Comparison of ENCODE assay signal across 1 cellular context in the genomic region with DNA sequence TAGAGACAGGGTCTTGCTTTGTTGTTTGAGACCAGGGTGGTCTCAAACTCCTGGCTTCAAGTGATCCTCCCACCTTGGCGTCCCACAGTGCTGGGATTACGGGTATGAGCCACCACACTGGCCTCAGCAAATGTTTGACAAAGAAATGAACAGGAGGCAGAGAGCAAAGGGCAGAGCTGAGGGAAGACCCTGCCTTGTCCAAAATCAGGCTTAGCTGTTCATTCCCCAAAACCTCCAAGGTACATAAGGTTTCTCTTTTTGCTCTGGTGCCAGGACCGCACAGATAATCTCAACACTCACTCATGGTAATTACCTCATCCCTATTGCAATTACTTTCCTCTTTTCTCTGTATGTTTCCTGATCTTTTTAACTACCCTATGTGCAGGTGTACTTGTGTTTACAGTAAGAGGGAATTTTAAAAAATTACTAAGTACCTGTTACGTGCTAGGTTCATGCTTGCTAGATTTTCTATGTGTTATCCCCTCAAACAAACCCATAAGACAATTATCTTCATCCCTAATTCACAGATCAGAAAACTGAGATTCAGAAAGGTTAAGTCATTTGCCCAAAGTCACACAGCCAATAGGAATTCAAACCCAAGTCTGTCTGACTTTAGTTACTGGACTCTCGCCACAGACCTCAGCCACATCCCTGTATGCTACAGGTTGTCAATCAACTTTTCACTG.
A peak's percentile ranks its signal among the peaks of the same experiment; 100 is the strongest.
TF ChIP-seq lines count a peak whose summit lies in the region.

No MANE protein-coding gene starts in this region.

TF ChIP-seq in HepG2, 621 proteins besides CTCF, POLR2A, EP300 and RAD21:
- no peak for TF ChIP-seq ZNF619 (CRISPR knock-in tag; IDR thresholded peaks at IDR 0.05)
- TF ChIP-seq, protein P1, sequence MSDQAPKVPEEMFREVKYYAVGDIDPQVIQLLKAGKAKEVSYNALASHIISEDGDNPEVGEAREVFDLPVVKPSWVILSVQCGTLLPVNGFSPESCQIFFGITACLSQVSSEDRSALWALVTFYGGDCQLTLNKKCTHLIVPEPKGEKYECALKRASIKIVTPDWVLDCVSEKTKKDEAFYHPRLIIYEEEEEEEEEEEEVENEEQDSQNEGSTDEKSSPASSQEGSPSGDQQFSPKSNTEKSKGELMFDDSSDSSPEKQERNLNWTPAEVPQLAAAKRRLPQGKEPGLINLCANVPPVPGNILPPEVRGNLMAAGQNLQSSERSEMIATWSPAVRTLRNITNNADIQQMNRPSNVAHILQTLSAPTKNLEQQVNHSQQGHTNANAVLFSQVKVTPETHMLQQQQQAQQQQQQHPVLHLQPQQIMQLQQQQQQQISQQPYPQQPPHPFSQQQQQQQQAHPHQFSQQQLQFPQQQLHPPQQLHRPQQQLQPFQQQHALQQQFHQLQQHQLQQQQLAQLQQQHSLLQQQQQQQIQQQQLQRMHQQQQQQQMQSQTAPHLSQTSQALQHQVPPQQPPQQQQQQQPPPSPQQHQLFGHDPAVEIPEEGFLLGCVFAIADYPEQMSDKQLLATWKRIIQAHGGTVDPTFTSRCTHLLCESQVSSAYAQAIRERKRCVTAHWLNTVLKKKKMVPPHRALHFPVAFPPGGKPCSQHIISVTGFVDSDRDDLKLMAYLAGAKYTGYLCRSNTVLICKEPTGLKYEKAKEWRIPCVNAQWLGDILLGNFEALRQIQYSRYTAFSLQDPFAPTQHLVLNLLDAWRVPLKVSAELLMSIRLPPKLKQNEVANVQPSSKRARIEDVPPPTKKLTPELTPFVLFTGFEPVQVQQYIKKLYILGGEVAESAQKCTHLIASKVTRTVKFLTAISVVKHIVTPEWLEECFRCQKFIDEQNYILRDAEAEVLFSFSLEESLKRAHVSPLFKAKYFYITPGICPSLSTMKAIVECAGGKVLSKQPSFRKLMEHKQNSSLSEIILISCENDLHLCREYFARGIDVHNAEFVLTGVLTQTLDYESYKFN (CRISPR knock-in tag; conservative IDR thresholded peaks at IDR 0.05), result peak; percentile 53; the same call in 1 of the 2 replicates
- TF ChIP-seq, protein P2, sequence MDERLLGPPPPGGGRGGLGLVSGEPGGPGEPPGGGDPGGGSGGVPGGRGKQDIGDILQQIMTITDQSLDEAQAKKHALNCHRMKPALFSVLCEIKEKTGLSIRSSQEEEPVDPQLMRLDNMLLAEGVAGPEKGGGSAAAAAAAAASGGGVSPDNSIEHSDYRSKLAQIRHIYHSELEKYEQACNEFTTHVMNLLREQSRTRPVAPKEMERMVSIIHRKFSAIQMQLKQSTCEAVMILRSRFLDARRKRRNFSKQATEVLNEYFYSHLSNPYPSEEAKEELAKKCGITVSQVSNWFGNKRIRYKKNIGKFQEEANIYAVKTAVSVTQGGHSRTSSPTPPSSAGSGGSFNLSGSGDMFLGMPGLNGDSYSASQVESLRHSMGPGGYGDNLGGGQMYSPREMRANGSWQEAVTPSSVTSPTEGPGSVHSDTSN (CRISPR knock-in tag; IDR thresholded peaks at IDR 0.05), result peak; percentile 65; the same call in 1 of the 2 replicates
- 0 out of 2 replicates have a peak, but pooled peaks have one; percentile 21 for TF ChIP-seq HDAC1 (CRISPR knock-in tag; IDR thresholded peaks at IDR 0.05)
- TF ChIP-seq ZBTB7B (CRISPR knock-in tag; IDR thresholded peaks at IDR 0.05), result peak; percentile 90; the same call in 1 of the 2 replicates
- 0 out of 2 replicates have a peak, but pooled peaks have one; percentile 13 for TF ChIP-seq THAP11 (CRISPR knock-in tag; IDR thresholded peaks at IDR 0.05)
- peak; percentile 54; the same call in 1 of the 2 replicates for TF ChIP-seq REPIN1 (CRISPR knock-in tag; IDR thresholded peaks at IDR 0.05; ENCODE audit: borderline replicate concordance, low read depth)
- TF ChIP-seq LCORL (IDR thresholded peaks at IDR 0.05), result no peak
- TF ChIP-seq LCORL (CRISPR knock-in tag; IDR thresholded peaks at IDR 0.05), result peak; percentile 61; the same call in 1 of the 2 replicates
- TF ChIP-seq, protein P3, sequence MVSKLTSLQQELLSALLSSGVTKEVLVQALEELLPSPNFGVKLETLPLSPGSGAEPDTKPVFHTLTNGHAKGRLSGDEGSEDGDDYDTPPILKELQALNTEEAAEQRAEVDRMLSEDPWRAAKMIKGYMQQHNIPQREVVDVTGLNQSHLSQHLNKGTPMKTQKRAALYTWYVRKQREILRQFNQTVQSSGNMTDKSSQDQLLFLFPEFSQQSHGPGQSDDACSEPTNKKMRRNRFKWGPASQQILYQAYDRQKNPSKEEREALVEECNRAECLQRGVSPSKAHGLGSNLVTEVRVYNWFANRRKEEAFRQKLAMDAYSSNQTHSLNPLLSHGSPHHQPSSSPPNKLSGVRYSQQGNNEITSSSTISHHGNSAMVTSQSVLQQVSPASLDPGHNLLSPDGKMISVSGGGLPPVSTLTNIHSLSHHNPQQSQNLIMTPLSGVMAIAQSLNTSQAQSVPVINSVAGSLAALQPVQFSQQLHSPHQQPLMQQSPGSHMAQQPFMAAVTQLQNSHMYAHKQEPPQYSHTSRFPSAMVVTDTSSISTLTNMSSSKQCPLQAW (CRISPR knock-in tag; IDR thresholded peaks at IDR 0.05), result 0 out of 2 replicates have a peak, but pooled peaks have one; percentile 40
- TF ChIP-seq ZNF550 (CRISPR knock-in tag; IDR thresholded peaks at IDR 0.05; ENCODE audit: borderline replicate concordance), result no peak
- no peak for TF ChIP-seq ZNF138 (CRISPR knock-in tag; IDR thresholded peaks at IDR 0.05; ENCODE audit: low read depth)
- TF ChIP-seq, protein P4, sequence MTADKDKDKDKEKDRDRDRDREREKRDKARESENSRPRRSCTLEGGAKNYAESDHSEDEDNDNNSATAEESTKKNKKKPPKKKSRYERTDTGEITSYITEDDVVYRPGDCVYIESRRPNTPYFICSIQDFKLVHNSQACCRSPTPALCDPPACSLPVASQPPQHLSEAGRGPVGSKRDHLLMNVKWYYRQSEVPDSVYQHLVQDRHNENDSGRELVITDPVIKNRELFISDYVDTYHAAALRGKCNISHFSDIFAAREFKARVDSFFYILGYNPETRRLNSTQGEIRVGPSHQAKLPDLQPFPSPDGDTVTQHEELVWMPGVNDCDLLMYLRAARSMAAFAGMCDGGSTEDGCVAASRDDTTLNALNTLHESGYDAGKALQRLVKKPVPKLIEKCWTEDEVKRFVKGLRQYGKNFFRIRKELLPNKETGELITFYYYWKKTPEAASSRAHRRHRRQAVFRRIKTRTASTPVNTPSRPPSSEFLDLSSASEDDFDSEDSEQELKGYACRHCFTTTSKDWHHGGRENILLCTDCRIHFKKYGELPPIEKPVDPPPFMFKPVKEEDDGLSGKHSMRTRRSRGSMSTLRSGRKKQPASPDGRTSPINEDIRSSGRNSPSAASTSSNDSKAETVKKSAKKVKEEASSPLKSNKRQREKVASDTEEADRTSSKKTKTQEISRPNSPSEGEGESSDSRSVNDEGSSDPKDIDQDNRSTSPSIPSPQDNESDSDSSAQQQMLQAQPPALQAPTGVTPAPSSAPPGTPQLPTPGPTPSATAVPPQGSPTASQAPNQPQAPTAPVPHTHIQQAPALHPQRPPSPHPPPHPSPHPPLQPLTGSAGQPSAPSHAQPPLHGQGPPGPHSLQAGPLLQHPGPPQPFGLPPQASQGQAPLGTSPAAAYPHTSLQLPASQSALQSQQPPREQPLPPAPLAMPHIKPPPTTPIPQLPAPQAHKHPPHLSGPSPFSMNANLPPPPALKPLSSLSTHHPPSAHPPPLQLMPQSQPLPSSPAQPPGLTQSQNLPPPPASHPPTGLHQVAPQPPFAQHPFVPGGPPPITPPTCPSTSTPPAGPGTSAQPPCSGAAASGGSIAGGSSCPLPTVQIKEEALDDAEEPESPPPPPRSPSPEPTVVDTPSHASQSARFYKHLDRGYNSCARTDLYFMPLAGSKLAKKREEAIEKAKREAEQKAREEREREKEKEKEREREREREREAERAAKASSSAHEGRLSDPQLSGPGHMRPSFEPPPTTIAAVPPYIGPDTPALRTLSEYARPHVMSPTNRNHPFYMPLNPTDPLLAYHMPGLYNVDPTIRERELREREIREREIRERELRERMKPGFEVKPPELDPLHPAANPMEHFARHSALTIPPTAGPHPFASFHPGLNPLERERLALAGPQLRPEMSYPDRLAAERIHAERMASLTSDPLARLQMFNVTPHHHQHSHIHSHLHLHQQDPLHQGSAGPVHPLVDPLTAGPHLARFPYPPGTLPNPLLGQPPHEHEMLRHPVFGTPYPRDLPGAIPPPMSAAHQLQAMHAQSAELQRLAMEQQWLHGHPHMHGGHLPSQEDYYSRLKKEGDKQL (CRISPR knock-in tag; IDR thresholded peaks at IDR 0.05; ENCODE audit: low read depth), result no peak
- TF ChIP-seq YEATS2 (CRISPR knock-in tag; IDR thresholded peaks at IDR 0.05; ENCODE audit: borderline replicate concordance), result no peak
- no peak for TF ChIP-seq KAT8 (CRISPR knock-in tag; IDR thresholded peaks at IDR 0.05)
- peak; percentile 93; the same call in 1 of the 2 replicates for TF ChIP-seq ZNF768 (CRISPR knock-in tag; IDR thresholded peaks at IDR 0.05)
- TF ChIP-seq ONECUT2 (CRISPR knock-in tag; IDR thresholded peaks at IDR 0.05), result no peak
- TF ChIP-seq, protein P5, sequence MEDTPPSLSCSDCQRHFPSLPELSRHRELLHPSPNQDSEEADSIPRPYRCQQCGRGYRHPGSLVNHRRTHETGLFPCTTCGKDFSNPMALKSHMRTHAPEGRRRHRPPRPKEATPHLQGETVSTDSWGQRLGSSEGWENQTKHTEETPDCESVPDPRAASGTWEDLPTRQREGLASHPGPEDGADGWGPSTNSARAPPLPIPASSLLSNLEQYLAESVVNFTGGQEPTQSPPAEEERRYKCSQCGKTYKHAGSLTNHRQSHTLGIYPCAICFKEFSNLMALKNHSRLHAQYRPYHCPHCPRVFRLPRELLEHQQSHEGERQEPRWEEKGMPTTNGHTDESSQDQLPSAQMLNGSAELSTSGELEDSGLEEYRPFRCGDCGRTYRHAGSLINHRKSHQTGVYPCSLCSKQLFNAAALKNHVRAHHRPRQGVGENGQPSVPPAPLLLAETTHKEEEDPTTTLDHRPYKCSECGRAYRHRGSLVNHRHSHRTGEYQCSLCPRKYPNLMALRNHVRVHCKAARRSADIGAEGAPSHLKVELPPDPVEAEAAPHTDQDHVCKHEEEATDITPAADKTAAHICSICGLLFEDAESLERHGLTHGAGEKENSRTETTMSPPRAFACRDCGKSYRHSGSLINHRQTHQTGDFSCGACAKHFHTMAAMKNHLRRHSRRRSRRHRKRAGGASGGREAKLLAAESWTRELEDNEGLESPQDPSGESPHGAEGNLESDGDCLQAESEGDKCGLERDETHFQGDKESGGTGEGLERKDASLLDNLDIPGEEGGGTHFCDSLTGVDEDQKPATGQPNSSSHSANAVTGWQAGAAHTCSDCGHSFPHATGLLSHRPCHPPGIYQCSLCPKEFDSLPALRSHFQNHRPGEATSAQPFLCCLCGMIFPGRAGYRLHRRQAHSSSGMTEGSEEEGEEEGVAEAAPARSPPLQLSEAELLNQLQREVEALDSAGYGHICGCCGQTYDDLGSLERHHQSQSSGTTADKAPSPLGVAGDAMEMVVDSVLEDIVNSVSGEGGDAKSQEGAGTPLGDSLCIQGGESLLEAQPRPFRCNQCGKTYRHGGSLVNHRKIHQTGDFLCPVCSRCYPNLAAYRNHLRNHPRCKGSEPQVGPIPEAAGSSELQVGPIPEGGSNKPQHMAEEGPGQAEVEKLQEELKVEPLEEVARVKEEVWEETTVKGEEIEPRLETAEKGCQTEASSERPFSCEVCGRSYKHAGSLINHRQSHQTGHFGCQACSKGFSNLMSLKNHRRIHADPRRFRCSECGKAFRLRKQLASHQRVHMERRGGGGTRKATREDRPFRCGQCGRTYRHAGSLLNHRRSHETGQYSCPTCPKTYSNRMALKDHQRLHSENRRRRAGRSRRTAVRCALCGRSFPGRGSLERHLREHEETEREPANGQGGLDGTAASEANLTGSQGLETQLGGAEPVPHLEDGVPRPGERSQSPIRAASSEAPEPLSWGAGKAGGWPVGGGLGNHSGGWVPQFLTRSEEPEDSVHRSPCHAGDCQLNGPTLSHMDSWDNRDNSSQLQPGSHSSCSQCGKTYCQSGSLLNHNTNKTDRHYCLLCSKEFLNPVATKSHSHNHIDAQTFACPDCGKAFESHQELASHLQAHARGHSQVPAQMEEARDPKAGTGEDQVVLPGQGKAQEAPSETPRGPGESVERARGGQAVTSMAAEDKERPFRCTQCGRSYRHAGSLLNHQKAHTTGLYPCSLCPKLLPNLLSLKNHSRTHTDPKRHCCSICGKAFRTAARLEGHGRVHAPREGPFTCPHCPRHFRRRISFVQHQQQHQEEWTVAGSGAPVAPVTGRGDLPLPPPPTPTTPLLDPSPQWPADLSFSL (CRISPR knock-in tag; IDR thresholded peaks at IDR 0.05), result no peak
- TF ChIP-seq HNF4G (IDR thresholded peaks at IDR 0.05; ENCODE audit: borderline replicate concordance, low read depth, low read length), result 0 out of 2 replicates have a peak, but pooled peaks have one; percentile 9
- no peak for TF ChIP-seq HNF4G (CRISPR knock-in tag; IDR thresholded peaks at IDR 0.05; ENCODE audit: borderline replicate concordance, low read depth)
- TF ChIP-seq CBX2 (IDR thresholded peaks at IDR 0.05; ENCODE audit: low read depth, low read length), result no peak
- no peak for TF ChIP-seq CBX2 (CRISPR knock-in tag; IDR thresholded peaks at IDR 0.05; ENCODE audit: low read depth)
- TF ChIP-seq PITX1 (CRISPR knock-in tag; IDR thresholded peaks at IDR 0.05), result 0 out of 2 replicates have a peak, but pooled peaks have one; percentile 32
- peak; percentile 84 for TF ChIP-seq ZMYM3 (CRISPR knock-in tag; IDR thresholded peaks at IDR 0.05)
- peak; percentile 22 for TF ChIP-seq TBL1XR1 (IDR thresholded peaks at IDR 0.05; ENCODE audit: borderline replicate concordance, low read length, partially characterized antibody)
- TF ChIP-seq, protein P6, sequence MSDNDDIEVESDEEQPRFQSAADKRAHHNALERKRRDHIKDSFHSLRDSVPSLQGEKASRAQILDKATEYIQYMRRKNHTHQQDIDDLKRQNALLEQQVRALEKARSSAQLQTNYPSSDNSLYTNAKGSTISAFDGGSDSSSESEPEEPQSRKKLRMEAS (IDR thresholded peaks at IDR 0.05), result 0 out of 2 replicates have a peak, but pooled peaks have one; percentile 21
- peak; percentile 38; the same call in 1 of the 2 replicates for TF ChIP-seq KDM1A (CRISPR knock-in tag; IDR thresholded peaks at IDR 0.05)
- TF ChIP-seq TARDBP (CRISPR knock-in tag; IDR thresholded peaks at IDR 0.05), result 0 out of 2 replicates have a peak, but pooled peaks have one; percentile 43
- TF ChIP-seq RCOR2 (CRISPR knock-in tag; IDR thresholded peaks at IDR 0.05), result peak; percentile 49; the same call in 1 of the 2 replicates
- no peak for TF ChIP-seq STAG1 (CRISPR knock-in tag; IDR thresholded peaks at IDR 0.05)
- peak; percentile 58; the same call in 1 of the 2 replicates for TF ChIP-seq CHD4 (IDR thresholded peaks at IDR 0.05; ENCODE audit: borderline replicate concordance, low read length)
- TF ChIP-seq, protein P7, sequence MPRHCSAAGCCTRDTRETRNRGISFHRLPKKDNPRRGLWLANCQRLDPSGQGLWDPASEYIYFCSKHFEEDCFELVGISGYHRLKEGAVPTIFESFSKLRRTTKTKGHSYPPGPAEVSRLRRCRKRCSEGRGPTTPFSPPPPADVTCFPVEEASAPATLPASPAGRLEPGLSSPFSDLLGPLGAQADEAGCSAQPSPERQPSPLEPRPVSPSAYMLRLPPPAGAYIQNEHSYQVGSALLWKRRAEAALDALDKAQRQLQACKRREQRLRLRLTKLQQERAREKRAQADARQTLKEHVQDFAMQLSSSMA (CRISPR knock-in tag; IDR thresholded peaks at IDR 0.05), result no peak
- peak; percentile 69 for TF ChIP-seq HNF4A (CRISPR knock-in tag; IDR thresholded peaks at IDR 0.05)
- no peak for TF ChIP-seq ZNF577 (CRISPR knock-in tag; IDR thresholded peaks at IDR 0.05; ENCODE audit: borderline replicate concordance, low read depth)
- TF ChIP-seq ZNF460 (CRISPR knock-in tag; IDR thresholded peaks at IDR 0.05; ENCODE audit: borderline replicate concordance), result peak; percentile 57; the same call in 1 of the 2 replicates
- peak; percentile 50; the same call in 1 of the 2 replicates for TF ChIP-seq ZNF629 (CRISPR knock-in tag; conservative IDR thresholded peaks at IDR 0.05)
